1 cellular context compared by ENCODE assay signal in genomic region chr5:181221792-181222629, GRCh38.
TF ChIP-seq lines count a peak whose summit lies in the region.

No MANE protein-coding gene starts in this region.

TF ChIP-seq in HepG2, 621 proteins besides CTCF, POLR2A, EP300 and RAD21 (continued from another document and continues in another):
- TF ChIP-seq MLLT10 (CRISPR knock-in tag; IDR thresholded peaks at IDR 0.05), result no peak
- peak; percentile 71 for TF ChIP-seq ZNF619 (CRISPR knock-in tag; IDR thresholded peaks at IDR 0.05)
- TF ChIP-seq, protein P1, sequence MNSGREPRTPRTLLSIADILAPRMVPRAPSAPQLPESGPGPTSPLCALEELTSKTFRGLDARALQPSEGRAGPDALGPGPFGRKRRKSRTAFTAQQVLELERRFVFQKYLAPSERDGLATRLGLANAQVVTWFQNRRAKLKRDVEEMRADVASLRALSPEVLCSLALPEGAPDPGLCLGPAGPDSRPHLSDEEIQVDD (CRISPR knock-in tag; IDR thresholded peaks at IDR 0.05; ENCODE audit: borderline replicate concordance), result 0 out of 2 replicates have a peak, but pooled peaks have one; percentile 50
- no peak for TF ChIP-seq ZNF230 (CRISPR knock-in tag; IDR thresholded peaks at IDR 0.05)
- TF ChIP-seq ZFP41 (CRISPR knock-in tag; IDR thresholded peaks at IDR 0.05; ENCODE audit: borderline replicate concordance), result 0 out of 2 replicates have a peak, but pooled peaks have one; percentile 65
- TF ChIP-seq, protein P2, sequence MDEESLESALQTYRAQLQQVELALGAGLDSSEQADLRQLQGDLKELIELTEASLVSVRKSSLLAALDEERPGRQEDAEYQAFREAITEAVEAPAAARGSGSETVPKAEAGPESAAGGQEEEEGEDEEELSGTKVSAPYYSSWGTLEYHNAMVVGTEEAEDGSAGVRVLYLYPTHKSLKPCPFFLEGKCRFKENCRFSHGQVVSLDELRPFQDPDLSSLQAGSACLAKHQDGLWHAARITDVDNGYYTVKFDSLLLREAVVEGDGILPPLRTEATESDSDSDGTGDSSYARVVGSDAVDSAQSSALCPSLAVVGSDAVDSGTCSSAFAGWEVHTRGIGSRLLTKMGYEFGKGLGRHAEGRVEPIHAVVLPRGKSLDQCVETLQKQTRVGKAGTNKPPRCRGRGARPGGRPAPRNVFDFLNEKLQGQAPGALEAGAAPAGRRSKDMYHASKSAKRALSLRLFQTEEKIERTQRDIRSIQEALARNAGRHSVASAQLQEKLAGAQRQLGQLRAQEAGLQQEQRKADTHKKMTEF (CRISPR knock-in tag; IDR thresholded peaks at IDR 0.05), result peak; percentile 90
- TF ChIP-seq, protein P3, sequence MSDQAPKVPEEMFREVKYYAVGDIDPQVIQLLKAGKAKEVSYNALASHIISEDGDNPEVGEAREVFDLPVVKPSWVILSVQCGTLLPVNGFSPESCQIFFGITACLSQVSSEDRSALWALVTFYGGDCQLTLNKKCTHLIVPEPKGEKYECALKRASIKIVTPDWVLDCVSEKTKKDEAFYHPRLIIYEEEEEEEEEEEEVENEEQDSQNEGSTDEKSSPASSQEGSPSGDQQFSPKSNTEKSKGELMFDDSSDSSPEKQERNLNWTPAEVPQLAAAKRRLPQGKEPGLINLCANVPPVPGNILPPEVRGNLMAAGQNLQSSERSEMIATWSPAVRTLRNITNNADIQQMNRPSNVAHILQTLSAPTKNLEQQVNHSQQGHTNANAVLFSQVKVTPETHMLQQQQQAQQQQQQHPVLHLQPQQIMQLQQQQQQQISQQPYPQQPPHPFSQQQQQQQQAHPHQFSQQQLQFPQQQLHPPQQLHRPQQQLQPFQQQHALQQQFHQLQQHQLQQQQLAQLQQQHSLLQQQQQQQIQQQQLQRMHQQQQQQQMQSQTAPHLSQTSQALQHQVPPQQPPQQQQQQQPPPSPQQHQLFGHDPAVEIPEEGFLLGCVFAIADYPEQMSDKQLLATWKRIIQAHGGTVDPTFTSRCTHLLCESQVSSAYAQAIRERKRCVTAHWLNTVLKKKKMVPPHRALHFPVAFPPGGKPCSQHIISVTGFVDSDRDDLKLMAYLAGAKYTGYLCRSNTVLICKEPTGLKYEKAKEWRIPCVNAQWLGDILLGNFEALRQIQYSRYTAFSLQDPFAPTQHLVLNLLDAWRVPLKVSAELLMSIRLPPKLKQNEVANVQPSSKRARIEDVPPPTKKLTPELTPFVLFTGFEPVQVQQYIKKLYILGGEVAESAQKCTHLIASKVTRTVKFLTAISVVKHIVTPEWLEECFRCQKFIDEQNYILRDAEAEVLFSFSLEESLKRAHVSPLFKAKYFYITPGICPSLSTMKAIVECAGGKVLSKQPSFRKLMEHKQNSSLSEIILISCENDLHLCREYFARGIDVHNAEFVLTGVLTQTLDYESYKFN (CRISPR knock-in tag; conservative IDR thresholded peaks at IDR 0.05), result peak; percentile 51
- no peak for TF ChIP-seq ELK4 (CRISPR knock-in tag; IDR thresholded peaks at IDR 0.05; ENCODE audit: borderline replicate concordance)
- no peak for TF ChIP-seq ARNT (IDR thresholded peaks at IDR 0.05)
- TF ChIP-seq, protein P4, sequence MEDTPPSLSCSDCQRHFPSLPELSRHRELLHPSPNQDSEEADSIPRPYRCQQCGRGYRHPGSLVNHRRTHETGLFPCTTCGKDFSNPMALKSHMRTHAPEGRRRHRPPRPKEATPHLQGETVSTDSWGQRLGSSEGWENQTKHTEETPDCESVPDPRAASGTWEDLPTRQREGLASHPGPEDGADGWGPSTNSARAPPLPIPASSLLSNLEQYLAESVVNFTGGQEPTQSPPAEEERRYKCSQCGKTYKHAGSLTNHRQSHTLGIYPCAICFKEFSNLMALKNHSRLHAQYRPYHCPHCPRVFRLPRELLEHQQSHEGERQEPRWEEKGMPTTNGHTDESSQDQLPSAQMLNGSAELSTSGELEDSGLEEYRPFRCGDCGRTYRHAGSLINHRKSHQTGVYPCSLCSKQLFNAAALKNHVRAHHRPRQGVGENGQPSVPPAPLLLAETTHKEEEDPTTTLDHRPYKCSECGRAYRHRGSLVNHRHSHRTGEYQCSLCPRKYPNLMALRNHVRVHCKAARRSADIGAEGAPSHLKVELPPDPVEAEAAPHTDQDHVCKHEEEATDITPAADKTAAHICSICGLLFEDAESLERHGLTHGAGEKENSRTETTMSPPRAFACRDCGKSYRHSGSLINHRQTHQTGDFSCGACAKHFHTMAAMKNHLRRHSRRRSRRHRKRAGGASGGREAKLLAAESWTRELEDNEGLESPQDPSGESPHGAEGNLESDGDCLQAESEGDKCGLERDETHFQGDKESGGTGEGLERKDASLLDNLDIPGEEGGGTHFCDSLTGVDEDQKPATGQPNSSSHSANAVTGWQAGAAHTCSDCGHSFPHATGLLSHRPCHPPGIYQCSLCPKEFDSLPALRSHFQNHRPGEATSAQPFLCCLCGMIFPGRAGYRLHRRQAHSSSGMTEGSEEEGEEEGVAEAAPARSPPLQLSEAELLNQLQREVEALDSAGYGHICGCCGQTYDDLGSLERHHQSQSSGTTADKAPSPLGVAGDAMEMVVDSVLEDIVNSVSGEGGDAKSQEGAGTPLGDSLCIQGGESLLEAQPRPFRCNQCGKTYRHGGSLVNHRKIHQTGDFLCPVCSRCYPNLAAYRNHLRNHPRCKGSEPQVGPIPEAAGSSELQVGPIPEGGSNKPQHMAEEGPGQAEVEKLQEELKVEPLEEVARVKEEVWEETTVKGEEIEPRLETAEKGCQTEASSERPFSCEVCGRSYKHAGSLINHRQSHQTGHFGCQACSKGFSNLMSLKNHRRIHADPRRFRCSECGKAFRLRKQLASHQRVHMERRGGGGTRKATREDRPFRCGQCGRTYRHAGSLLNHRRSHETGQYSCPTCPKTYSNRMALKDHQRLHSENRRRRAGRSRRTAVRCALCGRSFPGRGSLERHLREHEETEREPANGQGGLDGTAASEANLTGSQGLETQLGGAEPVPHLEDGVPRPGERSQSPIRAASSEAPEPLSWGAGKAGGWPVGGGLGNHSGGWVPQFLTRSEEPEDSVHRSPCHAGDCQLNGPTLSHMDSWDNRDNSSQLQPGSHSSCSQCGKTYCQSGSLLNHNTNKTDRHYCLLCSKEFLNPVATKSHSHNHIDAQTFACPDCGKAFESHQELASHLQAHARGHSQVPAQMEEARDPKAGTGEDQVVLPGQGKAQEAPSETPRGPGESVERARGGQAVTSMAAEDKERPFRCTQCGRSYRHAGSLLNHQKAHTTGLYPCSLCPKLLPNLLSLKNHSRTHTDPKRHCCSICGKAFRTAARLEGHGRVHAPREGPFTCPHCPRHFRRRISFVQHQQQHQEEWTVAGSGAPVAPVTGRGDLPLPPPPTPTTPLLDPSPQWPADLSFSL (CRISPR knock-in tag; IDR thresholded peaks at IDR 0.05), result peak; percentile 49; the same call in 1 of the 2 replicates
- peak; percentile 74; the same call in 1 of the 2 replicates for TF ChIP-seq ETV5 (CRISPR knock-in tag; IDR thresholded peaks at IDR 0.05; ENCODE audit: borderline replicate concordance)
- no peak; the same call in 1 of the 2 replicates for TF ChIP-seq ZNF468 (CRISPR knock-in tag; IDR thresholded peaks at IDR 0.05)
- TF ChIP-seq, protein P5, sequence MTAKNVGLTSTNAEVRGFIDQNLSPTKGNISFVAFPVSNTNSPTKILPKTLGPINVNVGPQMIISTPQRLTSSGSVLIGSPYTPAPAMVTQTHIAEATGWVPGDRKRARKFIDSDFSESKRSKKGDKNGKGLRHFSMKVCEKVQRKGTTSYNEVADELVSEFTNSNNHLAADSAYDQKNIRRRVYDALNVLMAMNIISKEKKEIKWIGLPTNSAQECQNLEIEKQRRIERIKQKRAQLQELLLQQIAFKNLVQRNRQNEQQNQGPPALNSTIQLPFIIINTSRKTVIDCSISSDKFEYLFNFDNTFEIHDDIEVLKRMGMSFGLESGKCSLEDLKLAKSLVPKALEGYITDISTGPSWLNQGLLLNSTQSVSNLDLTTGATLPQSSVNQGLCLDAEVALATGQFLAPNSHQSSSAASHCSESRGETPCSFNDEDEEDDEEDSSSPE (CRISPR knock-in tag; IDR thresholded peaks at IDR 0.05), result no peak; the same call in 1 of the 2 replicates
- TF ChIP-seq, protein P6, sequence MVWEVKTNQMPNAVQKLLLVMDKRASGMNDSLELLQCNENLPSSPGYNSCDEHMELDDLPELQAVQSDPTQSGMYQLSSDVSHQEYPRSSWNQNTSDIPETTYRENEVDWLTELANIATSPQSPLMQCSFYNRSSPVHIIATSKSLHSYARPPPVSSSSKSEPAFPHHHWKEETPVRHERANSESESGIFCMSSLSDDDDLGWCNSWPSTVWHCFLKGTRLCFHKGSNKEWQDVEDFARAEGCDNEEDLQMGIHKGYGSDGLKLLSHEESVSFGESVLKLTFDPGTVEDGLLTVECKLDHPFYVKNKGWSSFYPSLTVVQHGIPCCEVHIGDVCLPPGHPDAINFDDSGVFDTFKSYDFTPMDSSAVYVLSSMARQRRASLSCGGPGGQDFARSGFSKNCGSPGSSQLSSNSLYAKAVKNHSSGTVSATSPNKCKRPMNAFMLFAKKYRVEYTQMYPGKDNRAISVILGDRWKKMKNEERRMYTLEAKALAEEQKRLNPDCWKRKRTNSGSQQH (CRISPR knock-in tag; IDR thresholded peaks at IDR 0.05; ENCODE audit: low read depth), result peak; percentile 82; the same call in 1 of the 2 replicates
- TF ChIP-seq ZNF460 (CRISPR knock-in tag; IDR thresholded peaks at IDR 0.05; ENCODE audit: borderline replicate concordance), result 0 out of 2 replicates have a peak, but pooled peaks have one; percentile 7
- peak; percentile 53 for TF ChIP-seq ZNF878 (CRISPR knock-in tag; IDR thresholded peaks at IDR 0.05)
- TF ChIP-seq RXRA (CRISPR knock-in tag; IDR thresholded peaks at IDR 0.05), result peak; percentile 72
- TF ChIP-seq NCOA5 (CRISPR knock-in tag; IDR thresholded peaks at IDR 0.05), result no peak
- 0 out of 2 replicates have a peak, but pooled peaks have one; percentile 63 for TF ChIP-seq ZSCAN25 (CRISPR knock-in tag; IDR thresholded peaks at IDR 0.05)
- TF ChIP-seq PPARG (CRISPR knock-in tag; conservative IDR thresholded peaks at IDR 0.05), result no peak
- no peak; the same call in 1 of the 2 replicates for TF ChIP-seq ZNF503 (CRISPR knock-in tag; IDR thresholded peaks at IDR 0.05)
- no peak for TF ChIP-seq KAT2B (IDR thresholded peaks at IDR 0.05; ENCODE audit: borderline replicate concordance, low read depth, low read length)
- TF ChIP-seq ATF6 (CRISPR knock-in tag; conservative IDR thresholded peaks at IDR 0.05), result no peak
- TF ChIP-seq CEBPB (IDR thresholded peaks at IDR 0.05; ENCODE audit: borderline replicate concordance, low read depth, low read length), result no peak
- peak; percentile 91 for TF ChIP-seq SMAD3 (CRISPR knock-in tag; IDR thresholded peaks at IDR 0.05)
- peak; percentile 29; the same call in 1 of the 2 replicates for TF ChIP-seq PHF20 (CRISPR knock-in tag; IDR thresholded peaks at IDR 0.05)
- TF ChIP-seq, protein P7, sequence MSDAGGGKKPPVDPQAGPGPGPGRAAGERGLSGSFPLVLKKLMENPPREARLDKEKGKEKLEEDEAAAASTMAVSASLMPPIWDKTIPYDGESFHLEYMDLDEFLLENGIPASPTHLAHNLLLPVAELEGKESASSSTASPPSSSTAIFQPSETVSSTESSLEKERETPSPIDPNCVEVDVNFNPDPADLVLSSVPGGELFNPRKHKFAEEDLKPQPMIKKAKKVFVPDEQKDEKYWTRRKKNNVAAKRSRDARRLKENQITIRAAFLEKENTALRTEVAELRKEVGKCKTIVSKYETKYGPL (CRISPR knock-in tag; IDR thresholded peaks at IDR 0.05), result peak; percentile 65; the same call in 1 of the 2 replicates
- TF ChIP-seq, protein P8, sequence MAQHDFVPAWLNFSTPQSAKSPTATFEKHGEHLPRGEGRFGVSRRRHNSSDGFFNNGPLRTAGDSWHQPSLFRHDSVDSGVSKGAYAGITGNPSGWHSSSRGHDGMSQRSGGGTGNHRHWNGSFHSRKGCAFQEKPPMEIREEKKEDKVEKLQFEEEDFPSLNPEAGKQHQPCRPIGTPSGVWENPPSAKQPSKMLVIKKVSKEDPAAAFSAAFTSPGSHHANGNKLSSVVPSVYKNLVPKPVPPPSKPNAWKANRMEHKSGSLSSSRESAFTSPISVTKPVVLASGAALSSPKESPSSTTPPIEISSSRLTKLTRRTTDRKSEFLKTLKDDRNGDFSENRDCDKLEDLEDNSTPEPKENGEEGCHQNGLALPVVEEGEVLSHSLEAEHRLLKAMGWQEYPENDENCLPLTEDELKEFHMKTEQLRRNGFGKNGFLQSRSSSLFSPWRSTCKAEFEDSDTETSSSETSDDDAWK (CRISPR knock-in tag; IDR thresholded peaks at IDR 0.05), result no peak
